ENCODE assay signal across 1 cellular context in genomic region chr13:42276683-42277082, GRCh38.
TF ChIP-seq lines count a peak whose summit lies in the region.

No MANE protein-coding gene starts in this region.

TF ChIP-seq in K562, 482 proteins besides CTCF, POLR2A, EP300 and RAD21 (continued from another document):
- no peak for TF ChIP-seq BCLAF1 (IDR thresholded peaks at IDR 0.05; ENCODE audit: borderline replicate concordance in 1 of 2, control insufficient read depth in 1 of 2, low read depth in 2 of 2, low read length in 1 of 2)
- no peak for TF ChIP-seq HDAC1 (IDR thresholded peaks at IDR 0.05)
- TF ChIP-seq, protein P1, sequence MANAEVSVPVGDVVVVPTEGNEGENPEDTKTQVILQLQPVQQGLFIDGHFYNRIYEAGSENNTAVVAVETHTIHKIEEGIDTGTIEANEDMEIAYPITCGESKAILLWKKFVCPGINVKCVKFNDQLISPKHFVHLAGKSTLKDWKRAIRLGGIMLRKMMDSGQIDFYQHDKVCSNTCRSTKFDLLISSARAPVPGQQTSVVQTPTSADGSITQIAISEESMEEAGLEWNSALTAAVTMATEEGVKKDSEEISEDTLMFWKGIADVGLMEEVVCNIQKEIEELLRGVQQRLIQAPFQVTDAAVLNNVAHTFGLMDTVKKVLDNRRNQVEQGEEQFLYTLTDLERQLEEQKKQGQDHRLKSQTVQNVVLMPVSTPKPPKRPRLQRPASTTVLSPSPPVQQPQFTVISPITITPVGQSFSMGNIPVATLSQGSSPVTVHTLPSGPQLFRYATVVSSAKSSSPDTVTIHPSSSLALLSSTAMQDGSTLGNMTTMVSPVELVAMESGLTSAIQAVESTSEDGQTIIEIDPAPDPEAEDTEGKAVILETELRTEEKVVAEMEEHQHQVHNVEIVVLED (CRISPR knock-in tag; IDR thresholded peaks at IDR 0.05) = no peak
- TF ChIP-seq ATF4 (CRISPR knock-in tag; IDR thresholded peaks at IDR 0.05) = no peak
- TF ChIP-seq CC2D1A (IDR thresholded peaks at IDR 0.05) = no peak
- no peak for TF ChIP-seq KAT8 (IDR thresholded peaks at IDR 0.05; ENCODE audit: low read depth)
- TF ChIP-seq, protein P2, sequence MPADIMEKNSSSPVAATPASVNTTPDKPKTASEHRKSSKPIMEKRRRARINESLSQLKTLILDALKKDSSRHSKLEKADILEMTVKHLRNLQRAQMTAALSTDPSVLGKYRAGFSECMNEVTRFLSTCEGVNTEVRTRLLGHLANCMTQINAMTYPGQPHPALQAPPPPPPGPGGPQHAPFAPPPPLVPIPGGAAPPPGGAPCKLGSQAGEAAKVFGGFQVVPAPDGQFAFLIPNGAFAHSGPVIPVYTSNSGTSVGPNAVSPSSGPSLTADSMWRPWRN (IDR thresholded peaks at IDR 0.05; ENCODE audit: low read depth) = 0 out of 2 replicates have a peak, but pooled peaks have one; percentile 9
- peak; percentile 30; the same call in 1 of the 2 replicates for TF ChIP-seq MAFG (tag; conservative IDR thresholded peaks at IDR 0.05)
- TF ChIP-seq CREB1 (IDR thresholded peaks at IDR 0.05) = no peak
- no peak for TF ChIP-seq CREB1 (CRISPR knock-in tag; IDR thresholded peaks at IDR 0.05)
- TF ChIP-seq CREB5 (CRISPR knock-in tag; IDR thresholded peaks at IDR 0.05) = no peak
- no peak for TF ChIP-seq SP2 (IDR thresholded peaks at IDR 0.05; ENCODE audit: extremely low read depth, low read depth, low read length, poor library complexity, severe bottlenecking)
- no peak for TF ChIP-seq SNIP1 (IDR thresholded peaks at IDR 0.05; ENCODE audit: low read depth)
- TF ChIP-seq MECOM (CRISPR knock-in tag; IDR thresholded peaks at IDR 0.05) = no peak
- peak; percentile 53; the same call in 1 of the 2 replicates for TF ChIP-seq CREM (IDR thresholded peaks at IDR 0.05; ENCODE audit: low read depth)
- TF ChIP-seq ZNF165 (CRISPR knock-in tag; IDR thresholded peaks at IDR 0.05; ENCODE audit: borderline replicate concordance) = no peak
- TF ChIP-seq SNRNP70 (optimal IDR thresholded peaks at IDR 0.05; ENCODE audit: low read depth, low read length) = no peak
- TF ChIP-seq MITF (IDR thresholded peaks at IDR 0.05) = no peak
- TF ChIP-seq, protein P3, sequence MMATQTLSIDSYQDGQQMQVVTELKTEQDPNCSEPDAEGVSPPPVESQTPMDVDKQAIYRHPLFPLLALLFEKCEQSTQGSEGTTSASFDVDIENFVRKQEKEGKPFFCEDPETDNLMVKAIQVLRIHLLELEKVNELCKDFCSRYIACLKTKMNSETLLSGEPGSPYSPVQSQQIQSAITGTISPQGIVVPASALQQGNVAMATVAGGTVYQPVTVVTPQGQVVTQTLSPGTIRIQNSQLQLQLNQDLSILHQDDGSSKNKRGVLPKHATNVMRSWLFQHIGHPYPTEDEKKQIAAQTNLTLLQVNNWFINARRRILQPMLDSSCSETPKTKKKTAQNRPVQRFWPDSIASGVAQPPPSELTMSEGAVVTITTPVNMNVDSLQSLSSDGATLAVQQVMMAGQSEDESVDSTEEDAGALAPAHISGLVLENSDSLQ (IDR thresholded peaks at IDR 0.05) = no peak
- TF ChIP-seq GABPB2 (CRISPR knock-in tag; conservative IDR thresholded peaks at IDR 0.05) = no peak
- TF ChIP-seq HCFC1 (IDR thresholded peaks at IDR 0.05; ENCODE audit: low read depth, low read length) = no peak
- TF ChIP-seq PHF20 (IDR thresholded peaks at IDR 0.05; ENCODE audit: partially characterized antibody) = no peak
- no peak for TF ChIP-seq ZHX1 (conservative IDR thresholded peaks at IDR 0.05; ENCODE audit: low read length)
- no peak for TF ChIP-seq MTA3 (IDR thresholded peaks at IDR 0.05; ENCODE audit: borderline replicate concordance)
- no peak for TF ChIP-seq STAT5B (CRISPR knock-in tag; IDR thresholded peaks at IDR 0.05)
- no peak for TF ChIP-seq ZNF311 (CRISPR knock-in tag; IDR thresholded peaks at IDR 0.05)
- TF ChIP-seq, protein P4, sequence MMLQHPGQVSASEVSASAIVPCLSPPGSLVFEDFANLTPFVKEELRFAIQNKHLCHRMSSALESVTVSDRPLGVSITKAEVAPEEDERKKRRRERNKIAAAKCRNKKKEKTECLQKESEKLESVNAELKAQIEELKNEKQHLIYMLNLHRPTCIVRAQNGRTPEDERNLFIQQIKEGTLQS (IDR thresholded peaks at IDR 0.05) = peak; percentile 31; the same call in 1 of the 2 replicates
- TF ChIP-seq, protein P4 (CRISPR knock-in tag; conservative IDR thresholded peaks at IDR 0.05) = no peak
- peak; percentile 74 for TF ChIP-seq C11orf30 (IDR thresholded peaks at IDR 0.05; ENCODE audit: low read depth)
- no peak for TF ChIP-seq SMAD3 (CRISPR knock-in tag; conservative IDR thresholded peaks at IDR 0.05)
- TF ChIP-seq SIRT6 (IDR thresholded peaks at IDR 0.05; ENCODE audit: low read depth, low read length) = no peak
- TF ChIP-seq GTF2A2 (tag; IDR thresholded peaks at IDR 0.05) = no peak
- TF ChIP-seq, protein P5, sequence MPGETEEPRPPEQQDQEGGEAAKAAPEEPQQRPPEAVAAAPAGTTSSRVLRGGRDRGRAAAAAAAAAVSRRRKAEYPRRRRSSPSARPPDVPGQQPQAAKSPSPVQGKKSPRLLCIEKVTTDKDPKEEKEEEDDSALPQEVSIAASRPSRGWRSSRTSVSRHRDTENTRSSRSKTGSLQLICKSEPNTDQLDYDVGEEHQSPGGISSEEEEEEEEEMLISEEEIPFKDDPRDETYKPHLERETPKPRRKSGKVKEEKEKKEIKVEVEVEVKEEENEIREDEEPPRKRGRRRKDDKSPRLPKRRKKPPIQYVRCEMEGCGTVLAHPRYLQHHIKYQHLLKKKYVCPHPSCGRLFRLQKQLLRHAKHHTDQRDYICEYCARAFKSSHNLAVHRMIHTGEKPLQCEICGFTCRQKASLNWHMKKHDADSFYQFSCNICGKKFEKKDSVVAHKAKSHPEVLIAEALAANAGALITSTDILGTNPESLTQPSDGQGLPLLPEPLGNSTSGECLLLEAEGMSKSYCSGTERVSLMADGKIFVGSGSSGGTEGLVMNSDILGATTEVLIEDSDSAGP (CRISPR knock-in tag; IDR thresholded peaks at IDR 0.05) = no peak
- TF ChIP-seq ATF7 (IDR thresholded peaks at IDR 0.05) = 0 out of 2 replicates have a peak, but pooled peaks have one; percentile 34
- TF ChIP-seq OTX1 (CRISPR knock-in tag; IDR thresholded peaks at IDR 0.05) = no peak
- peak; percentile 79 for TF ChIP-seq ZNF316 (IDR thresholded peaks at IDR 0.05)
- no peak for TF ChIP-seq ZNF324 (CRISPR knock-in tag; IDR thresholded peaks at IDR 0.05)
- TF ChIP-seq SRSF3 (IDR thresholded peaks at IDR 0.05; ENCODE audit: insufficient read depth, low read length) = no peak
- no peak for TF ChIP-seq HSF4 (CRISPR knock-in tag; IDR thresholded peaks at IDR 0.05; ENCODE audit: borderline replicate concordance)
- TF ChIP-seq ZNF444 (CRISPR knock-in tag; IDR thresholded peaks at IDR 0.05) = no peak
- TF ChIP-seq MEF2A (IDR thresholded peaks at IDR 0.05; ENCODE audit: control insufficient read depth, low read depth, low read length) = no peak
